In genomic region chr20:36255445-36255844, GRCh38 we compare ENCODE assay signal across 24 cellular contexts. TPM values are rescaled to one million over a fixed set of nuclear protein-coding genes. Genes with fewer than 3 reads are reported as not detected.
DNase-seq lines count a peak whose midpoint lies in the region; ATAC-seq and TF ChIP-seq lines count a peak whose summit lies in the region.
"Had no signal": no experiment of that assay in that cellular context is flagged by ENCODE, and none has a peak within 500 bp of the region (broad histone marks: within the 10 kb centered on the region; RNA-seq: fewer than 3 reads in every experiment).

No MANE protein-coding gene starts in this region.

- intact Hi-C loops in dorsolateral prefrontal cortex (cut with DNase I) = no loop called here
- intact Hi-C loops in left ventricle myocardium inferior (cut with micrococcal nuclease) = no loop called here

- H3K27me3 ChIP-seq in dorsolateral prefrontal cortex = no peaks in the 10 kb centered on the region
- no peaks in the 10 kb centered on the region for H3K27me3 ChIP-seq in left ventricle myocardium inferior (ENCODE audit: low read depth)
- H3K27me3 ChIP-seq: BE2C; BLaER1 treated with 17β-estradiol and CSF1 and Interleukin-3, amounts not matched to agents 10 nM and 100 nM had no signal

- no peak for TF ChIP-seq CTCF in dorsolateral prefrontal cortex (IDR thresholded peaks at IDR 0.05 in 54 of 56, conservative IDR thresholded peaks at IDR 0.05 in 2 of 56; ENCODE audit: low read depth in 1 of 56, partially characterized antibody in 56 of 56)
- TF ChIP-seq CTCF in left ventricle myocardium inferior (IDR thresholded peaks at IDR 0.05; ENCODE audit: borderline replicate concordance) = no peak
- no peak for TF ChIP-seq CTCF in GM10266 (IDR thresholded peaks at IDR 0.05; ENCODE audit: control insufficient read depth, insufficient read depth, low read depth, missing control alignments)

- peak; percentile 9 for DNase-seq in activated naive CD8-positive, alpha-beta T cell treated with anti-CD3 and anti-CD28 coated beads, Interleukin-2, amount 10 ng/mL, durations not matched to agents 7 days and 5 days
- DNase-seq in activated naive CD8-positive, alpha-beta T cell treated with anti-CD3 and anti-CD28 coated beads, Interleukin-2, amount 50 U/mL, for 24 hours = no peak
- DNase-seq in dorsolateral prefrontal cortex = no peak
- DNase-seq in stimulated activated effector memory CD8-positive, alpha-beta T cell treated with anti-CD3 and anti-CD28 coated beads, Interleukin-12 subunit alpha, Interleukin-12 subunit beta, amount 100 ng/mL, for 72 hours (ENCODE audit: low spot score in 2 of 2) = no peak
- DNase-seq in left ventricle myocardium inferior = no peak
- no peak for DNase-seq in GM10266 (ENCODE audit: extremely low spot score)
- DNase-seq: 8988T; ACHN; AML-193; BE2C; CD4-positive, alpha-beta T cell; CD8-positive, alpha-beta memory T cell; DMS 273 treated with DMSO at 0.1 percent for 48 hours; DMS79; EL; GDM1; H9 had no signal

- H3K9me3 ChIP-seq in left ventricle myocardium inferior (replicated peaks) = no peaks in the 10 kb centered on the region
- H3K9me3 ChIP-seq: A549; BE2C; BLaER1 treated with 17β-estradiol and CSF1 and Interleukin-3, amounts not matched to agents 10 nM and 100 nM had no signal

- H3K4me3 ChIP-seq in dorsolateral prefrontal cortex = no peak overlapping the region
- H3K4me3 ChIP-seq in left ventricle myocardium inferior = no peak overlapping the region
- H3K4me3 ChIP-seq: A549; BLaER1 treated with 17β-estradiol and CSF1 and Interleukin-3, amounts not matched to agents 10 nM and 100 nM; GM23338 had no signal

- H3K36me3 Mint-ChIP-seq in activated naive CD8-positive, alpha-beta T cell treated with anti-CD3 and anti-CD28 coated beads, Interleukin-2, amount 10 ng/mL, durations not matched to agents 7 days and 5 days = peaks cover 11% of the 10 kb centered on the region
- H3K36me3 Mint-ChIP-seq in activated naive CD8-positive, alpha-beta T cell treated with anti-CD3 and anti-CD28 coated beads, Interleukin-2, amount 50 U/mL, for 24 hours (ENCODE audit: low read depth) = peaks cover 17% of the 10 kb centered on the region
- peaks cover 52% of the 10 kb centered on the region for H3K36me3 Mint-ChIP-seq in stimulated activated effector memory CD8-positive, alpha-beta T cell treated with anti-CD3 and anti-CD28 coated beads, Interleukin-12 subunit alpha, Interleukin-12 subunit beta, amount 100 ng/mL, for 72 hours

- no peaks in the 10 kb centered on the region for H3K4me1 ChIP-seq in left ventricle myocardium inferior
- H3K4me1 ChIP-seq: A549; BE2C; BLaER1 treated with 17β-estradiol and CSF1 and Interleukin-3, amounts not matched to agents 10 nM and 100 nM had no signal

- peak overlapping the region in 38 of 59 donors; percentile 6 to 75 (median 39) for H3K27ac ChIP-seq in dorsolateral prefrontal cortex
- peak overlapping the region; percentile 25 for H3K27ac ChIP-seq in temporal lobe (ENCODE audit: low read depth, low read length)
- no peak overlapping the region for H3K27ac ChIP-seq in left ventricle myocardium inferior (replicated peaks)
- H3K27ac ChIP-seq: A549; BLaER1 treated with 17β-estradiol and CSF1 and Interleukin-3, amounts not matched to agents 10 nM and 100 nM had no signal

- POLR2A ChIA-PET in activated naive CD8-positive, alpha-beta T cell treated with anti-CD3 and anti-CD28 coated beads, Interleukin-2, amount 10 ng/mL, durations not matched to agents 7 days and 5 days (lab: Charles Lee) = interaction anchor here (0.6 kb wide), 1 partner anchor 18 kb away, joined by 3 read pairs; no protein-coding TSS in a partner anchor

- no peak for ATAC-seq in activated naive CD8-positive, alpha-beta T cell treated with anti-CD3 and anti-CD28 coated beads, Interleukin-2, amount 10 ng/mL, durations not matched to agents 7 days and 5 days (ENCODE audit: low read depth)
- no peak for ATAC-seq in activated naive CD8-positive, alpha-beta T cell treated with anti-CD3 and anti-CD28 coated beads, Interleukin-2, amount 50 U/mL, for 24 hours
- ATAC-seq in stimulated activated effector memory CD8-positive, alpha-beta T cell treated with anti-CD3 and anti-CD28 coated beads, Interleukin-12 subunit alpha, Interleukin-12 subunit beta, amount 100 ng/mL, for 72 hours = no peak
- ATAC-seq in HG02970 (IDR thresholded peaks at IDR 0.05; ENCODE audit: low FRiP score, unreplicated experiment) = no peak
- ATAC-seq: A549, GM23338, HCT116 had no signal

- H3K4me1 Mint-ChIP-seq in activated naive CD8-positive, alpha-beta T cell treated with anti-CD3 and anti-CD28 coated beads, Interleukin-2, amount 10 ng/mL, durations not matched to agents 7 days and 5 days = no peaks in the 10 kb centered on the region
- no peaks in the 10 kb centered on the region for H3K4me1 Mint-ChIP-seq in activated naive CD8-positive, alpha-beta T cell treated with anti-CD3 and anti-CD28 coated beads, Interleukin-2, amount 50 U/mL, for 24 hours
- H3K4me1 Mint-ChIP-seq in stimulated activated effector memory CD8-positive, alpha-beta T cell treated with anti-CD3 and anti-CD28 coated beads, Interleukin-12 subunit alpha, Interleukin-12 subunit beta, amount 100 ng/mL, for 72 hours = peaks cover 21% of the 10 kb centered on the region
- H3K4me1 Mint-ChIP-seq: CD14-positive monocyte had no signal

- no peaks in the 10 kb centered on the region for H3K9me3 Mint-ChIP-seq in activated naive CD8-positive, alpha-beta T cell treated with anti-CD3 and anti-CD28 coated beads, Interleukin-2, amount 10 ng/mL, durations not matched to agents 7 days and 5 days
- no peaks in the 10 kb centered on the region for H3K9me3 Mint-ChIP-seq in activated naive CD8-positive, alpha-beta T cell treated with anti-CD3 and anti-CD28 coated beads, Interleukin-2, amount 50 U/mL, for 24 hours
- H3K9me3 Mint-ChIP-seq in stimulated activated effector memory CD8-positive, alpha-beta T cell treated with anti-CD3 and anti-CD28 coated beads, Interleukin-12 subunit alpha, Interleukin-12 subunit beta, amount 100 ng/mL, for 72 hours = no peaks in the 10 kb centered on the region
- H3K9me3 Mint-ChIP-seq: CD14-positive monocyte; CD4-positive, alpha-beta T cell; CD8-positive, alpha-beta memory T cell; GM23338; H9 had no signal

- H3K4me3 Mint-ChIP-seq in activated naive CD8-positive, alpha-beta T cell treated with anti-CD3 and anti-CD28 coated beads, Interleukin-2, amount 10 ng/mL, durations not matched to agents 7 days and 5 days = no peak overlapping the region
- no peak overlapping the region for H3K4me3 Mint-ChIP-seq in activated naive CD8-positive, alpha-beta T cell treated with anti-CD3 and anti-CD28 coated beads, Interleukin-2, amount 50 U/mL, for 24 hours
- H3K4me3 Mint-ChIP-seq in stimulated activated effector memory CD8-positive, alpha-beta T cell treated with anti-CD3 and anti-CD28 coated beads, Interleukin-12 subunit alpha, Interleukin-12 subunit beta, amount 100 ng/mL, for 72 hours = no peak overlapping the region
- H3K4me3 Mint-ChIP-seq: CD14-positive monocyte; CD4-positive, alpha-beta T cell; CD8-positive, alpha-beta memory T cell; GM23338; H9 had no signal

- no peaks in the 10 kb centered on the region for H3K27me3 Mint-ChIP-seq in activated naive CD8-positive, alpha-beta T cell treated with anti-CD3 and anti-CD28 coated beads, Interleukin-2, amount 10 ng/mL, durations not matched to agents 7 days and 5 days
- no peaks in the 10 kb centered on the region for H3K27me3 Mint-ChIP-seq in activated naive CD8-positive, alpha-beta T cell treated with anti-CD3 and anti-CD28 coated beads, Interleukin-2, amount 50 U/mL, for 24 hours
- H3K27me3 Mint-ChIP-seq: CD4-positive, alpha-beta T cell; CD8-positive, alpha-beta memory T cell had no signal

- peaks cover 42% of the 10 kb centered on the region for H3K36me3 ChIP-seq in left ventricle myocardium inferior

- no peak overlapping the region for H3K27ac Mint-ChIP-seq in activated naive CD8-positive, alpha-beta T cell treated with anti-CD3 and anti-CD28 coated beads, Interleukin-2, amount 10 ng/mL, durations not matched to agents 7 days and 5 days
- H3K27ac Mint-ChIP-seq in activated naive CD8-positive, alpha-beta T cell treated with anti-CD3 and anti-CD28 coated beads, Interleukin-2, amount 50 U/mL, for 24 hours = no peak overlapping the region
- H3K27ac Mint-ChIP-seq in stimulated activated effector memory CD8-positive, alpha-beta T cell treated with anti-CD3 and anti-CD28 coated beads, Interleukin-12 subunit alpha, Interleukin-12 subunit beta, amount 100 ng/mL, for 72 hours = peak overlapping the region; percentile 56
- H3K27ac Mint-ChIP-seq: CD14-positive monocyte; CD4-positive, alpha-beta T cell; GM23338 had no signal

RNA-seq across cellular contexts. Expression of gene AAR2, which starts 19.2 kb away (rescaled TPM):
- 10 to 100 TPM; 22.3 to 22.5 TPM for total RNA-seq in activated naive CD8-positive, alpha-beta T cell treated with anti-CD3 and anti-CD28 coated beads, Interleukin-2, amount 10 ng/mL, durations not matched to agents 7 days and 5 days
- total RNA-seq in dorsolateral prefrontal cortex (10 to 100 TPM in 119 of 120 experiments, 1 to 10 TPM in 1; 9.9 to 18.5 (median 14.4) TPM), temporal lobe (18.7 TPM), left ventricle myocardium inferior (13.3 TPM)

RNA-seq across cellular contexts. Expression of gene DLGAP4, which starts 50.7 kb away (rescaled TPM):
- 10 to 100 TPM; 27.0 to 27.5 TPM for total RNA-seq in activated naive CD8-positive, alpha-beta T cell treated with anti-CD3 and anti-CD28 coated beads, Interleukin-2, amount 10 ng/mL, durations not matched to agents 7 days and 5 days
- total RNA-seq in dorsolateral prefrontal cortex = 100 to 1,000 TPM in 90 of 120 experiments, 10 to 100 TPM in 30; 47.2 to 148 (median 113) TPM
- total RNA-seq in temporal lobe = 32.0 TPM
- 51.7 TPM for total RNA-seq in left ventricle myocardium inferior
